Comparison of ENCODE assay signal across 9 cellular contexts in genomic region chr6:106089981-106090380, GRCh38. TPM values are rescaled to one million over a fixed set of nuclear protein-coding genes. Genes with fewer than 3 reads are reported as not detected.
DNase-seq lines count a peak whose midpoint lies in the region; ATAC-seq, FAIRE-seq and TF ChIP-seq lines count a peak whose summit lies in the region.
"Had no signal": no experiment of that assay in that cellular context is flagged by ENCODE, and none has a peak within 500 bp of the region (broad histone marks: within the 10 kb centered on the region; RNA-seq: fewer than 3 reads in every experiment).

No MANE protein-coding gene starts in this region.

- peak overlapping the region in 8 of 12 donors; percentile 23 to 66 (median 62) for H3K4me3 ChIP-seq in heart left ventricle
- H3K4me3 ChIP-seq in RWPE2 (ENCODE audit: severe bottlenecking), result no peak overlapping the region
- no peak overlapping the region for H3K4me3 ChIP-seq in epithelial cell of proximal tubule (ENCODE audit: low read depth, low read length)
- H3K4me3 ChIP-seq in upper lobe of right lung, result peak overlapping the region; percentile 51

- no peaks in the 10 kb centered on the region for H3K9me3 ChIP-seq in heart left ventricle
- H3K9me3 ChIP-seq in RWPE2 (ENCODE audit: severe bottlenecking), result no peaks in the 10 kb centered on the region
- H3K9me3 ChIP-seq in upper lobe of right lung, result no peaks in the 10 kb centered on the region

- DNase-seq in heart left ventricle (no peak), Right ventricle myocardium superior (no peak), RWPE2 (ENCODE audit: low spot score) (no peak), epithelial cell of proximal tubule (ENCODE audit: low read depth) (no peak), upper lobe of right lung (no peak), urothelium cell line (ENCODE audit: low spot score) (no peak), posterior cingulate gyrus (no peak), NCI-H2227 (lab: John Stamatoyannopoulos, UW; ENCODE audit: unreplicated experiment) (no peak)

- FAIRE-seq in urothelium cell line (lab: Jason Lieb, UNC), result no peak
- FAIRE-seq: bronchial epithelial cell had no signal

- H3K36me3 ChIP-seq in heart left ventricle, result peaks cover 0 to 4% (median 0%) of the 10 kb centered on the region in 9 donors
- peaks cover 40% of the 10 kb centered on the region for H3K36me3 ChIP-seq in RWPE2 (ENCODE audit: low read depth)
- H3K36me3 ChIP-seq in upper lobe of right lung, result no peaks in the 10 kb centered on the region

- H3K27ac ChIP-seq in heart left ventricle, result peak overlapping the region in 4 of 12 donors; percentile 13 to 87 (median 50)
- no peak overlapping the region for H3K27ac ChIP-seq in RWPE2 (ENCODE audit: poor library complexity, severe bottlenecking)
- no peak overlapping the region for H3K27ac ChIP-seq in upper lobe of right lung

- H3K27me3 ChIP-seq in heart left ventricle (peaks cover 0 to 50% (median 11%) of the 10 kb centered on the region in 9 donors), RWPE2 (ENCODE audit: insufficient read depth, poor library complexity, severe bottlenecking) (no peaks in the 10 kb centered on the region), upper lobe of right lung (peaks cover 8% of the 10 kb centered on the region)

- peak in 3 of 12 donors; percentile 21 to 31 (median 22) for TF ChIP-seq CTCF in heart left ventricle (IDR thresholded peaks at IDR 0.05)
- peak; percentile 36 for TF ChIP-seq CTCF in RWPE2 (IDR thresholded peaks at IDR 0.05; ENCODE audit: poor library complexity, severe bottlenecking)
- peak; percentile 27 for TF ChIP-seq CTCF in epithelial cell of proximal tubule (conservative IDR thresholded peaks at IDR 0.05; ENCODE audit: low read depth, low read length)
- peak; percentile 9 for TF ChIP-seq CTCF in upper lobe of right lung (IDR thresholded peaks at IDR 0.05)

- no peak for TF ChIP-seq POLR2A in heart left ventricle (IDR thresholded peaks at IDR 0.05)

- 51 to 65% (median 59%) methylated on average over 4 of the region's 4 CpGs for WGBS in heart left ventricle, 4 donors

- H3K4me1 ChIP-seq in heart left ventricle, result peaks cover 0 to 85% (median 8%) of the 10 kb centered on the region in 12 donors
- H3K4me1 ChIP-seq in RWPE2 (ENCODE audit: insufficient read depth, poor library complexity, severe bottlenecking), result peaks cover 14% of the 10 kb centered on the region
- peaks cover 15% of the 10 kb centered on the region for H3K4me1 ChIP-seq in upper lobe of right lung

- no peak for ATAC-seq in heart left ventricle
- ATAC-seq in Right ventricle myocardium superior (ENCODE audit: poor library complexity), result no peak
- ATAC-seq in RWPE2 (ENCODE audit: low read depth), result no peak
- ATAC-seq in upper lobe of right lung, result no peak

- intact Hi-C loops in heart left ventricle (cut with DNase I), result loop anchor here (5.0 to 10.0 kb wide), 12 partner anchors 93 to 608 kb away; no protein-coding TSS in a partner anchor
- intact Hi-C loops in Right ventricle myocardium superior (cut with DNase I), result loop anchor here (10.0 kb wide), 3 partner anchors 95 to 605 kb away; no protein-coding TSS in a partner anchor
- intact Hi-C loops in upper lobe of right lung (cut with DNase I), result no loop called here
- intact Hi-C loops in posterior cingulate gyrus (cut with DNase I), result loop anchor here (5.0 to 10.0 kb wide), 3 partner anchors 98 to 605 kb away; no protein-coding TSS in a partner anchor

RNA-seq across cellular contexts. Expression of gene PRDM1, which starts 3.8 kb away (rescaled TPM):
- total RNA-seq in heart left ventricle (10 to 100 TPM in 1 of 9 donors, 1 to 10 TPM in 8; 1.0 to 10.8 (median 1.7) TPM), Right ventricle myocardium superior (1.1 TPM), epithelial cell of proximal tubule (0.14 and 1.0 TPM in 2 replicates), upper lobe of right lung (17.5 TPM)
- under 1 TPM; 0.36 to 0.53 TPM for polyA plus RNA-seq in heart left ventricle

Comparison
In these comparisons a context has a peak if more than half of its experiments do, and no peak if none do; other contexts are left out.
1. H3K4me3 ChIP-seq: peak in heart left ventricle (8 of 12) and upper lobe of right lung (single experiment); none in RWPE2 (single experiment) and epithelial cell of proximal tubule (single experiment).